15 cellular contexts compared by ENCODE assay signal in the genomic region with DNA sequence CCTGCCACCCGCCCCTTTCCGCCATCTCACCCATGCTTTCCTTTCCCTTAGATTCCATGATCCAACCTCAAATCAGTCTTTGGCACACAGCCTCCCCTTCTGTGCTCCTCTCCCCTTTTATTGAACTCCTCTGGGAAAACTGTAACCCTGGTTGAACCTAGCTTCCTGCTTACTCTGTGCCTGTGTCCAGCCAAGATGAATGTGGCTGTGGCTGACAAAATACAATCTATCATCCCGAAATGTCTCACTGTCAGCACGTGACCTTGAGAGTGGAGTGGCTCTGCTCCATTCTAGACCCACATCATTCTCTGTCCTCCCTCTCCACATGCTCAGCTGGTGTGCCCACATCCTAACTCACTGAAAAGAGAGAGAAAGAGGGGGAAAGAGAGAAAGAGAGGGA. TPM values are rescaled to one million over a fixed set of nuclear protein-coding genes. Genes with fewer than 3 reads are reported as not detected.
"Had no signal": no experiment of that assay in that cellular context is flagged by ENCODE, and none has a peak within 500 bp of the region (broad histone marks: within the 10 kb centered on the region; RNA-seq: fewer than 3 reads in every experiment).

No MANE protein-coding gene starts in this region.

- H3K36me3 ChIP-seq: neural progenitor cell, pancreas, thyroid gland, uterus had no signal

- H3K4me1 ChIP-seq: neural progenitor cell, pancreas, thyroid gland, uterus had no signal

- H3K4me2 ChIP-seq: neural progenitor cell had no signal

- ATAC-seq: left cardiac atrium had no signal

- H3K27me3 ChIP-seq: pancreas, thyroid gland, uterus had no signal

- H3K9ac ChIP-seq: neural progenitor cell had no signal

- H3K9me3 ChIP-seq: pancreas, thyroid gland, uterus had no signal

- H3K4me3 ChIP-seq: neural progenitor cell, pancreas, thyroid gland, uterus had no signal

- H3K27ac ChIP-seq: neural progenitor cell, pancreas, thyroid gland, uterus had no signal

- H2AFZ ChIP-seq: neural progenitor cell had no signal

- DNase-seq: activated CD4-positive, CD25-positive, alpha-beta regulatory T cell treated with anti-CD3 and anti-CD28 coated beads, Interleukin-2, amount 50 U/mL, for 72 hours; activated effector memory CD4-positive, alpha-beta T cell treated with Interleukin-2 at 50 U/mL for 16 hours; activated T-cell treated with anti-CD3 and anti-CD28 coated beads, Interleukin-2, amount 50 U/mL, for 1 hour; caudate nucleus; cortex of kidney; effector memory CD4-positive, alpha-beta T cell; immature natural killer cell; left cardiac atrium; pancreas; SIG-M5; stimulated activated CD4-positive, alpha-beta T cell treated with anti-CD3 and anti-CD28 coated beads, Interleukin-4, amount 100 ng/mL, for 1 hour; T-helper 9 cell; thyroid gland; uterus had no signal

RNA-seq across cellular contexts. Expression of a gene that starts 11.0 kb away (rescaled TPM):
- polyA plus RNA-seq: pancreas had no signal
